Comparison of ENCODE assay signal across 19 cellular contexts in the genomic region with DNA sequence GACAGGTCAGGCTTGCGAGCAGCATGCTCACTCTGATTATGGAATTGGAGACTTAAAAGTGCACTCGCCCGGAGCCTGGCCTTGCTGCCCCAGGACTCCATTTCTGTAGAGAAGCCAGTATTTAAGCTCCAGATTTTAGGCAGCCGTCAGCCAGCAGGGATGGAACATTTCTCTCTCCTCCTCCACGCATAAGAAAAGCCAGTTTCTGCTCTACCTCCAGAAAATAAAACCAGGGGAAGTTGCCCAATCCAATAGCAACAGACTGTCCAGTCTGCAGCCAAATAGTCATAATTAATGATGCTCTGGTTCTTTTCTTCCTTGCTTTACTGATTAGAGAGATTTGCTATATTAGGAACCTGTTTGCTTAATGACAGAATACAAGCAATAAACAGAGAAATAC.
A peak's percentile ranks its signal among the peaks of the same experiment; 100 is the strongest.
DNase-seq lines count a peak whose midpoint lies in the region; ATAC-seq and TF ChIP-seq lines count a peak whose summit lies in the region.
"Had no signal": no experiment of that assay in that cellular context is flagged by ENCODE, and none has a peak within 500 bp of the region (broad histone marks: within the 10 kb centered on the region; RNA-seq: fewer than 3 reads in every experiment).

No MANE protein-coding gene starts in this region.

- POLR2A ChIA-PET in naive thymus-derived CD8-positive, alpha-beta T cell (lab: Charles Lee): no interaction called here

- 51 to 62% methylated on average over 5 of the region's 5 CpGs for WGBS in body of pancreas, 2 donors

- intact Hi-C loops in body of pancreas (cut with DNase I): no loop called here

- H3K4me1 Mint-ChIP-seq in naive thymus-derived CD8-positive, alpha-beta T cell: no peaks in the 10 kb centered on the region

- H3K9ac ChIP-seq in rectal smooth muscle tissue (ENCODE audit: low read length): no peak overlapping the region

- H3K27ac ChIP-seq in body of pancreas (no peak overlapping the region), rectal smooth muscle tissue (ENCODE audit: low read depth, low read length) (peak overlapping the region; percentile 27)
- H3K27ac ChIP-seq: SJCRH30 had no signal

- H3K27me3 ChIP-seq in body of pancreas: no peaks in the 10 kb centered on the region
- no peaks in the 10 kb centered on the region for H3K27me3 ChIP-seq in rectal smooth muscle tissue (ENCODE audit: control insufficient read depth, insufficient read depth, low read length)
- H3K27me3 ChIP-seq: SJCRH30 had no signal

- H3K4me1 ChIP-seq in body of pancreas (peaks cover 3% of the 10 kb centered on the region), rectal smooth muscle tissue (ENCODE audit: control insufficient read depth, insufficient read depth, low read length) (peaks cover 24% of the 10 kb centered on the region)

- no peak overlapping the region for H3K27ac Mint-ChIP-seq in naive thymus-derived CD8-positive, alpha-beta T cell
- H3K27ac Mint-ChIP-seq: CD8-positive, alpha-beta T cell had no signal

- H3K9me3 Mint-ChIP-seq in naive thymus-derived CD8-positive, alpha-beta T cell: no peaks in the 10 kb centered on the region
- H3K9me3 Mint-ChIP-seq: CD8-positive, alpha-beta T cell had no signal

- ATAC-seq in body of pancreas (peak; percentile 27), GM21526 (IDR thresholded peaks at IDR 0.05; ENCODE audit: low FRiP score, unreplicated experiment) (no peak)
- ATAC-seq in naive thymus-derived CD8-positive, alpha-beta T cell: no peak
- ATAC-seq: CD8-positive, alpha-beta T cell had no signal

- H3K4me3 ChIP-seq in body of pancreas: no peak overlapping the region
- H3K4me3 ChIP-seq in rectal smooth muscle tissue (ENCODE audit: low read length): no peak overlapping the region
- H3K4me3 ChIP-seq: SJCRH30 had no signal

- H3K36me3 Mint-ChIP-seq in naive thymus-derived CD8-positive, alpha-beta T cell: no peaks in the 10 kb centered on the region
- H3K36me3 Mint-ChIP-seq: CD8-positive, alpha-beta T cell had no signal

- H3K36me3 ChIP-seq in body of pancreas (replicated peaks in 1 of 2; ENCODE audit: insufficient read depth in 1 of 2, low read depth in 2 of 2): no peaks in the 10 kb centered on the region
- H3K36me3 ChIP-seq in rectal smooth muscle tissue (ENCODE audit: control insufficient read depth, insufficient read depth, low read length): no peaks in the 10 kb centered on the region
- H3K36me3 ChIP-seq: SJCRH30 had no signal

- no peak overlapping the region for H3K4me3 Mint-ChIP-seq in naive thymus-derived CD8-positive, alpha-beta T cell
- H3K4me3 Mint-ChIP-seq: CD8-positive, alpha-beta T cell had no signal

- in situ Hi-C loops in G401 (cut with HindIII; ENCODE audit: low sequenced_read_pairs): no loop called here

- no peak for TF ChIP-seq POLR2A in body of pancreas (IDR thresholded peaks at IDR 0.05)

- no peak for TF ChIP-seq CTCF in body of pancreas (IDR thresholded peaks at IDR 0.05)

- peak; percentile 59 for DNase-seq in G401 (ENCODE audit: low spot score)
- DNase-seq in body of pancreas: no peak
- peak; percentile 46 for DNase-seq in left kidney (ENCODE audit: low read depth, low spot score)
- DNase-seq in kidney glomerular epithelial cell (lab: John Stamatoyannopoulos, UW): no peak
- no peak for DNase-seq in naive thymus-derived CD8-positive, alpha-beta T cell
- no peak for DNase-seq in NCI-H2196 treated with DMSO at 0.1 percent for 48 hours (lab: John Stamatoyannopoulos, UW; ENCODE audit: unreplicated experiment)
- DNase-seq: 8988T; AML-193; C1 segment of cervical spinal cord; CD8-positive, alpha-beta T cell; DND-41; Karpas-422; MV-4-11; NCI-H2081; NCI-H446 treated with DMSO at 0.1 percent for 48 hours; OCI-M1 had no signal

- no peaks in the 10 kb centered on the region for H3K9me3 ChIP-seq in body of pancreas
- H3K9me3 ChIP-seq: SJCRH30 had no signal

- no peaks in the 10 kb centered on the region for H3K27me3 Mint-ChIP-seq in naive thymus-derived CD8-positive, alpha-beta T cell

Comparison
In these comparisons a context has a peak if more than half of its experiments do, and no peak if none do; other contexts are left out.
1. DNase-seq: peak in G401 (single experiment) and left kidney (single experiment); none in body of pancreas (0 of 4), kidney glomerular epithelial cell (single experiment), naive thymus-derived CD8-positive, alpha-beta T cell (0 of 10) and NCI-H2196 treated with DMSO at 0.1 percent for 48 hours (single experiment).